Comparison of ENCODE assay signal across 1 cellular context in genomic region chr3:58176827-58177489, GRCh38.
TF ChIP-seq lines count a peak whose summit lies in the region.

No MANE protein-coding gene starts in this region.

TF ChIP-seq in HepG2, 621 proteins besides CTCF, POLR2A, EP300 and RAD21 (continues in another document):
- no peak; the same call in 1 of the 2 replicates for TF ChIP-seq PAXIP1 (CRISPR knock-in tag; conservative IDR thresholded peaks at IDR 0.05)
- TF ChIP-seq ZNF160 (CRISPR knock-in tag; IDR thresholded peaks at IDR 0.05): no peak
- peak; percentile 36; the same call in 1 of the 2 replicates for TF ChIP-seq FOSL2 (CRISPR knock-in tag; IDR thresholded peaks at IDR 0.05)
- TF ChIP-seq SALL2 (CRISPR knock-in tag; IDR thresholded peaks at IDR 0.05): no peak
- 0 out of 2 replicates have a peak, but pooled peaks have one; percentile 17 for TF ChIP-seq AHDC1 (CRISPR knock-in tag; IDR thresholded peaks at IDR 0.05; ENCODE audit: borderline replicate concordance)
- 0 out of 2 replicates have a peak, but pooled peaks have one; percentile 39 for TF ChIP-seq TBX2 (CRISPR knock-in tag; IDR thresholded peaks at IDR 0.05; ENCODE audit: borderline replicate concordance)
- 0 out of 2 replicates have a peak, but pooled peaks have one; percentile 15 for TF ChIP-seq SRY (CRISPR knock-in tag; IDR thresholded peaks at IDR 0.05)
- 0 out of 2 replicates have a peak, but pooled peaks have one; percentile 55 for TF ChIP-seq MTF2 (CRISPR knock-in tag; IDR thresholded peaks at IDR 0.05; ENCODE audit: borderline replicate concordance)
- no peak for TF ChIP-seq ATF4 (CRISPR knock-in tag; IDR thresholded peaks at IDR 0.05)
- TF ChIP-seq ZNF577 (CRISPR knock-in tag; IDR thresholded peaks at IDR 0.05; ENCODE audit: borderline replicate concordance, low read depth): no peak
- TF ChIP-seq CHD2 (IDR thresholded peaks at IDR 0.05; ENCODE audit: low read depth, low read length): no peak
- peak; percentile 74; the same call in 1 of the 2 replicates for TF ChIP-seq ZNF816 (CRISPR knock-in tag; IDR thresholded peaks at IDR 0.05; ENCODE audit: borderline replicate concordance)
- TF ChIP-seq ZBTB3 (CRISPR knock-in tag; IDR thresholded peaks at IDR 0.05; ENCODE audit: borderline replicate concordance, low read depth): 0 out of 2 replicates have a peak, but pooled peaks have one; percentile 28
- TF ChIP-seq POLR2AphosphoS5 (IDR thresholded peaks at IDR 0.05; ENCODE audit: low read depth, low read length): peak; percentile 23; the same call in 1 of the 2 replicates
- TF ChIP-seq ELK4 (CRISPR knock-in tag; IDR thresholded peaks at IDR 0.05; ENCODE audit: borderline replicate concordance): no peak
- TF ChIP-seq HMG20A (CRISPR knock-in tag; IDR thresholded peaks at IDR 0.05; ENCODE audit: borderline replicate concordance): no peak
- TF ChIP-seq NPAS2 (CRISPR knock-in tag; IDR thresholded peaks at IDR 0.05; ENCODE audit: borderline replicate concordance): no peak
- TF ChIP-seq FIP1L1 (IDR thresholded peaks at IDR 0.05; ENCODE audit: borderline replicate concordance, insufficient read depth, low read depth, low read length): no peak
- TF ChIP-seq ZFX (CRISPR knock-in tag; IDR thresholded peaks at IDR 0.05; ENCODE audit: low read depth): peak; percentile 17; the same call in 1 of the 2 replicates
- 0 out of 2 replicates have a peak, but pooled peaks have one; percentile 31 for TF ChIP-seq ZBTB38 (CRISPR knock-in tag; IDR thresholded peaks at IDR 0.05)
- TF ChIP-seq ZNF326 (CRISPR knock-in tag; IDR thresholded peaks at IDR 0.05; ENCODE audit: borderline replicate concordance): no peak
- TF ChIP-seq TBP (CRISPR knock-in tag; IDR thresholded peaks at IDR 0.05): no peak
- peak; percentile 14; the same call in 1 of the 2 replicates for TF ChIP-seq MAX (IDR thresholded peaks at IDR 0.05)
- TF ChIP-seq HDAC1 (CRISPR knock-in tag; IDR thresholded peaks at IDR 0.05): no peak
- peak; percentile 37; the same call in 1 of the 2 replicates for TF ChIP-seq PHF20 (CRISPR knock-in tag; IDR thresholded peaks at IDR 0.05)
- TF ChIP-seq TFE3 (CRISPR knock-in tag; IDR thresholded peaks at IDR 0.05): 0 out of 2 replicates have a peak, but pooled peaks have one; percentile 27
- TF ChIP-seq ZNF609 (CRISPR knock-in tag; IDR thresholded peaks at IDR 0.05; ENCODE audit: borderline replicate concordance): no peak
- no peak for TF ChIP-seq THAP7 (CRISPR knock-in tag; IDR thresholded peaks at IDR 0.05)
- no peak for TF ChIP-seq ZBTB43 (CRISPR knock-in tag; conservative IDR thresholded peaks at IDR 0.05)
- TF ChIP-seq POGZ (CRISPR knock-in tag; IDR thresholded peaks at IDR 0.05): no peak
- TF ChIP-seq ZNF790 (CRISPR knock-in tag; IDR thresholded peaks at IDR 0.05; ENCODE audit: borderline replicate concordance): no peak
- TF ChIP-seq DMTF1 (CRISPR knock-in tag; IDR thresholded peaks at IDR 0.05): no peak
- TF ChIP-seq ARNTL (CRISPR knock-in tag; IDR thresholded peaks at IDR 0.05): no peak
